33 cellular contexts compared by ENCODE assay signal in the genomic region with DNA sequence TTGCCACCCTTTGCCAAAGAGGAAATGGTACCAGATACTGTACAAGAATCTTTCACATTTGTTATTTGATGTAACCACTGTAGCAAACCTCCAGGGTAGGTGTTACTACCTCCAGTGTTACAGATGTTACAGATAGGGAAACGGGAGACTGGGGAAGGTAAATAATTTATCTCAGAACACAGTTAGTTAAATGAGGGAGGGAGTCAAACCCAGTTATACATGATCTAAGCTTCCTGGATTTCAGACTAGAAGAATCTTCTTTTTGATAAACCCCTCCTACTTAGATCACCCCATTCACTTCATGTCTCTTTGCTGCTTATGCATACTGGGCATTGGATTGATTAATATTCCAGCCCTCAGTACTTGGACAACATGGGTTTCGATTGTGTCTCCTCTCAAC.
"Had no signal": no experiment of that assay in that cellular context is flagged by ENCODE, and none has a peak within 500 bp of the region (broad histone marks: within the 10 kb centered on the region; RNA-seq: fewer than 3 reads in every experiment).

No MANE protein-coding gene starts in this region.

- H3K27ac ChIP-seq: adrenal gland, ascending aorta, body of pancreas, brain microvascular endothelial cell, breast epithelium, cardiac muscle cell had no signal

- ATAC-seq: activated naive CD4-positive, alpha-beta T cell treated with anti-CD3 and anti-CD28 coated beads, Interleukin-2, amount 50 U/mL, for 72 hours; activated naive CD8-positive, alpha-beta T cell treated with anti-CD3 and anti-CD28 coated beads, Interleukin-2, amount 50 U/mL, for 24 hours; activated T-cell treated with anti-CD3 and anti-CD28 coated beads, Interleukin-2, amount 50 U/mL, for 4 hours; activated T-cell treated with anti-CD3 and anti-CD28 coated beads, Interleukin-2, amount 50 U/mL, for 72 hours; activated T-helper 17 cell treated with anti-CD3 and anti-CD28 coated beads, Interleukin-2, amount 50 U/mL, for 72 hours; body of pancreas had no signal

- H3K36me3 ChIP-seq: adrenal gland, ascending aorta, brain microvascular endothelial cell, breast epithelium, cardiac muscle cell had no signal

- H3K27me3 ChIP-seq: adrenal gland, ascending aorta, body of pancreas, brain microvascular endothelial cell, breast epithelium, cardiac muscle cell had no signal

- H3K4me1 ChIP-seq: adrenal gland, ascending aorta, body of pancreas, breast epithelium had no signal

- DNase-seq: activated effector memory CD4-positive, alpha-beta T cell treated with anti-CD3 and anti-CD28 coated beads, Interleukin-2, amount 50 U/mL, for 16 hours; activated effector memory CD4-positive, alpha-beta T cell treated with Interleukin-2 at 50 U/mL for 16 hours; activated gamma-delta T cell; activated gamma-delta T cell treated with Interleukin-2 at 50 U/mL for 16 hours; activated naive CD4-positive, alpha-beta T cell; activated naive CD4-positive, alpha-beta T cell treated with anti-CD3 and anti-CD28 coated beads for 36 hours; activated naive CD4-positive, alpha-beta T cell treated with anti-CD3 and anti-CD28 coated beads, Interleukin-2, amount 10 ng/mL, durations not matched to agents 7 days and 5 days; activated naive CD4-positive, alpha-beta T cell treated with anti-CD3 and anti-CD28 coated beads, Interleukin-2, amount 50 U/mL, for 16 hours; activated naive CD4-positive, alpha-beta T cell treated with Interleukin-2 at 50 U/mL for 16 hours; activated naive CD8-positive, alpha-beta T cell treated with anti-CD3 and anti-CD28 coated beads for 36 hours; activated naive CD8-positive, alpha-beta T cell treated with anti-CD3 and anti-CD28 coated beads, Interleukin-2, amount 10 ng/mL, durations not matched to agents 7 days and 5 days; activated naive CD8-positive, alpha-beta T cell treated with anti-CD3 and anti-CD28 coated beads, Interleukin-2, amount 50 U/mL, for 24 hours; activated T-cell treated with anti-CD3 and anti-CD28 coated beads, Interleukin-2, amount 50 U/mL, for 24 hours; activated T-cell treated with anti-CD3 and anti-CD28 coated beads, Interleukin-2, amount 50 U/mL, for 4 hours; activated T-cell treated with anti-CD3 and anti-CD28 coated beads, Interleukin-2, amount 50 U/mL, for 48 hours; activated T-cell treated with anti-CD3 and anti-CD28 coated beads, Interleukin-2, amount 50 U/mL, for 72 hours; adrenal gland; amniotic stem cell; amygdala; anterior cingulate cortex; aorta; body of pancreas; brain microvascular endothelial cell; caudate nucleus; central memory CD4-positive, alpha-beta T cell; cerebellar nuclear complex had no signal

- H3K9me3 ChIP-seq: adrenal gland, body of pancreas had no signal

- FAIRE-seq: astrocyte, bronchial epithelial cell had no signal

- H3K4me3 ChIP-seq: adrenal gland, ascending aorta, body of pancreas, breast epithelium, cardiac muscle cell had no signal
